37 cellular contexts compared by ENCODE assay signal in the genomic region with DNA sequence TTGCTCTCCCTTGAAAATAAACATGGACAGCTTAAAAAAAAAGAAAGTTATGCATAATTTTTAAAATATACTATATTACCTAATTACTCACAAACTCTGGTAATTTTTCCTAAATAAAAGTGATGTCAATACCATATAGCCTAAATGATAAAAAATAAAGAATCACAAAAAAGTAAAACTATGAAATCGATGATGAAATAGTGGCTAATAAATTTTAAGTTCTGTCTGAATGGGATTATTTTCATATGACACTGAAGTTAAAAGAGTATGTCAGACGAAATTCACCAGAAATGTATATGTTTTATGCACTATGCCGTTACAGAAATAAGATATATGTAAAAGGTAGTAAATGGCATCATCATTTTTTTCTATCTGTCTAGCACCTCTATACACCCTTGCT. TPM values are rescaled to one million over a fixed set of nuclear protein-coding genes. Genes with fewer than 3 reads are reported as not detected.
"Had no signal": no experiment of that assay in that cellular context is flagged by ENCODE, and none has a peak within 500 bp of the region (broad histone marks: within the 10 kb centered on the region; RNA-seq: fewer than 3 reads in every experiment).

No MANE protein-coding gene starts in this region.

- ATAC-seq: activated CD4-positive, alpha-beta T cell treated with anti-CD3 and anti-CD28 coated beads for 36 hours; activated CD4-positive, CD25-positive, alpha-beta regulatory T cell treated with anti-CD3 and anti-CD28 coated beads, Interleukin-2, amount 50 U/mL, for 24 hours; activated CD8-positive, alpha-beta memory T cell treated with anti-CD3 and anti-CD28 coated beads, Interleukin-2, amount 10 ng/mL, durations not matched to agents 7 days and 5 days; activated CD8-positive, alpha-beta T cell treated with anti-CD3 and anti-CD28 coated beads, Interleukin-2, amount 10 ng/mL, durations not matched to agents 7 days and 5 days; activated naive CD8-positive, alpha-beta T cell treated with anti-CD3 and anti-CD28 coated beads, Interleukin-2, amount 50 U/mL, for 24 hours; T-helper 17 cell; WTC11 had no signal

- H3K27ac Mint-ChIP-seq: activated CD4-positive, alpha-beta memory T cell treated with anti-CD3 and anti-CD28 coated beads, Interleukin-2, amount 10 ng/mL, durations not matched to agents 7 days and 5 days; activated CD4-positive, alpha-beta T cell treated with anti-CD3 and anti-CD28 coated beads for 36 hours; activated CD4-positive, alpha-beta T cell treated with anti-CD3 and anti-CD28 coated beads, Interleukin-2, amount 10 ng/mL, durations not matched to agents 7 days and 5 days; activated CD8-positive, alpha-beta memory T cell treated with anti-CD3 and anti-CD28 coated beads, Interleukin-2, amount 10 ng/mL, durations not matched to agents 7 days and 5 days; activated CD8-positive, alpha-beta T cell treated with anti-CD3 and anti-CD28 coated beads, Interleukin-2, amount 10 ng/mL, durations not matched to agents 7 days and 5 days; activated naive CD4-positive, alpha-beta T cell treated with anti-CD3 and anti-CD28 coated beads, Interleukin-2, amount 10 ng/mL, durations not matched to agents 7 days and 5 days; activated naive CD4-positive, alpha-beta T cell treated with anti-CD3 and anti-CD28 coated beads, Interleukin-2, amount 50 U/mL, for 24 hours; activated naive CD8-positive, alpha-beta T cell; activated naive CD8-positive, alpha-beta T cell treated with anti-CD3 and anti-CD28 coated beads, Interleukin-2, amount 10 ng/mL, durations not matched to agents 7 days and 5 days; activated naive CD8-positive, alpha-beta T cell treated with anti-CD3 and anti-CD28 coated beads, Interleukin-2, amount 50 U/mL, for 24 hours; activated T-cell treated with anti-CD3 and anti-CD28 coated beads, Interleukin-2, amount 50 U/mL, for 24 hours; activated T-helper 2 cell treated with anti-CD3 and anti-CD28 coated beads, Interferon-gamma antibody, Interleukin-2, Interleukin-4, amounts not matched to agents 10 μg/mL and 5 μg/mL and 100 μg/mL, durations not matched to agents 14 hours and 24 hours and 36 hours; brain; T-helper 17 cell; WTC11 had no signal

- H3K27ac ChIP-seq: ascending aorta, cardiac muscle cell, WERI-Rb-1 had no signal

- H3K4me3 ChIP-seq: ascending aorta, cardiac muscle cell had no signal

- H3K4me1 Mint-ChIP-seq: activated CD4-positive, alpha-beta memory T cell treated with anti-CD3 and anti-CD28 coated beads, Interleukin-2, amount 10 ng/mL, durations not matched to agents 7 days and 5 days; activated CD4-positive, alpha-beta T cell treated with anti-CD3 and anti-CD28 coated beads for 36 hours; activated CD4-positive, alpha-beta T cell treated with anti-CD3 and anti-CD28 coated beads, Interleukin-2, amount 10 ng/mL, durations not matched to agents 7 days and 5 days; activated CD8-positive, alpha-beta memory T cell treated with anti-CD3 and anti-CD28 coated beads, Interleukin-2, amount 10 ng/mL, durations not matched to agents 7 days and 5 days; activated naive CD4-positive, alpha-beta T cell treated with anti-CD3 and anti-CD28 coated beads, Interleukin-2, amount 10 ng/mL, durations not matched to agents 7 days and 5 days; activated naive CD4-positive, alpha-beta T cell treated with anti-CD3 and anti-CD28 coated beads, Interleukin-2, amount 50 U/mL, for 24 hours; activated naive CD8-positive, alpha-beta T cell treated with anti-CD3 and anti-CD28 coated beads, Interleukin-2, amount 10 ng/mL, durations not matched to agents 7 days and 5 days; activated naive CD8-positive, alpha-beta T cell treated with anti-CD3 and anti-CD28 coated beads, Interleukin-2, amount 50 U/mL, for 24 hours; central memory CD8-positive, alpha-beta T cell; T-helper 17 cell; WTC11 had no signal

- H3K9me3 ChIP-seq: ascending aorta had no signal

- H3K4me3 Mint-ChIP-seq: activated CD4-positive, alpha-beta memory T cell treated with anti-CD3 and anti-CD28 coated beads, Interleukin-2, amount 10 ng/mL, durations not matched to agents 7 days and 5 days; activated CD4-positive, alpha-beta T cell treated with anti-CD3 and anti-CD28 coated beads for 36 hours; activated CD4-positive, alpha-beta T cell treated with anti-CD3 and anti-CD28 coated beads, Interleukin-2, amount 10 ng/mL, durations not matched to agents 7 days and 5 days; activated CD8-positive, alpha-beta memory T cell treated with anti-CD3 and anti-CD28 coated beads, Interleukin-2, amount 10 ng/mL, durations not matched to agents 7 days and 5 days; activated CD8-positive, alpha-beta T cell treated with anti-CD3 and anti-CD28 coated beads, Interleukin-2, amount 10 ng/mL, durations not matched to agents 7 days and 5 days; activated naive CD4-positive, alpha-beta T cell treated with anti-CD3 and anti-CD28 coated beads, Interleukin-2, amount 10 ng/mL, durations not matched to agents 7 days and 5 days; activated naive CD4-positive, alpha-beta T cell treated with anti-CD3 and anti-CD28 coated beads, Interleukin-2, amount 50 U/mL, for 24 hours; activated naive CD8-positive, alpha-beta T cell; activated naive CD8-positive, alpha-beta T cell treated with anti-CD3 and anti-CD28 coated beads, Interleukin-2, amount 10 ng/mL, durations not matched to agents 7 days and 5 days; activated naive CD8-positive, alpha-beta T cell treated with anti-CD3 and anti-CD28 coated beads, Interleukin-2, amount 50 U/mL, for 24 hours; activated T-cell treated with anti-CD3 and anti-CD28 coated beads, Interleukin-2, amount 50 U/mL, for 24 hours; brain; central memory CD8-positive, alpha-beta T cell; T-helper 17 cell; WTC11 had no signal

- H3K36me3 Mint-ChIP-seq: activated CD8-positive, alpha-beta memory T cell treated with anti-CD3 and anti-CD28 coated beads, Interleukin-2, amount 10 ng/mL, durations not matched to agents 7 days and 5 days; activated naive CD4-positive, alpha-beta T cell treated with anti-CD3 and anti-CD28 coated beads, Interleukin-2, amount 10 ng/mL, durations not matched to agents 7 days and 5 days; activated naive CD4-positive, alpha-beta T cell treated with anti-CD3 and anti-CD28 coated beads, Interleukin-2, amount 50 U/mL, for 24 hours; activated naive CD8-positive, alpha-beta T cell; activated naive CD8-positive, alpha-beta T cell treated with anti-CD3 and anti-CD28 coated beads, Interleukin-2, amount 10 ng/mL, durations not matched to agents 7 days and 5 days; WTC11 had no signal

- DNase-seq: activated CD4-positive, alpha-beta memory T cell treated with anti-CD3 and anti-CD28 coated beads, Interleukin-2, amount 10 ng/mL, durations not matched to agents 7 days and 5 days; activated CD4-positive, alpha-beta T cell treated with anti-CD3 and anti-CD28 coated beads for 1 hour; activated CD4-positive, alpha-beta T cell treated with anti-CD3 and anti-CD28 coated beads for 36 hours; activated CD4-positive, alpha-beta T cell treated with anti-CD3 and anti-CD28 coated beads for 48 hours; activated CD4-positive, alpha-beta T cell treated with anti-CD3 and anti-CD28 coated beads, Interleukin-2, amount 10 ng/mL, durations not matched to agents 7 days and 5 days; activated CD4-positive, alpha-beta T cell treated with anti-CD3 and anti-CD28 coated beads, Interleukin-2, amount 50 U/mL, for 48 hours; activated CD4-positive, CD25-positive, alpha-beta regulatory T cell; activated CD8-positive, alpha-beta memory T cell treated with anti-CD3 and anti-CD28 coated beads for 24 hours; activated CD8-positive, alpha-beta memory T cell treated with anti-CD3 and anti-CD28 coated beads, Interleukin-2, amount 10 ng/mL, durations not matched to agents 7 days and 5 days; activated CD8-positive, alpha-beta memory T cell treated with anti-CD3 and anti-CD28 coated beads, Interleukin-2, amount 50 U/mL, for 48 hours; activated CD8-positive, alpha-beta T cell treated with anti-CD3 and anti-CD28 coated beads, Interleukin-2, amount 10 ng/mL, durations not matched to agents 7 days and 5 days; activated effector memory CD4-positive, alpha-beta T cell treated with Interleukin-2 at 50 U/mL for 16 hours; activated gamma-delta T cell; activated naive CD4-positive, alpha-beta T cell treated with anti-CD3 and anti-CD28 coated beads, Interleukin-2, amount 10 ng/mL, durations not matched to agents 7 days and 5 days; activated naive CD4-positive, alpha-beta T cell treated with Interleukin-2 at 50 U/mL for 16 hours; activated naive CD8-positive, alpha-beta T cell treated with anti-CD3 and anti-CD28 coated beads, Interleukin-2, amount 10 ng/mL, durations not matched to agents 7 days and 5 days; activated naive CD8-positive, alpha-beta T cell treated with anti-CD3 and anti-CD28 coated beads, Interleukin-2, amount 50 U/mL, for 24 hours; activated T-cell treated with anti-CD3 and anti-CD28 coated beads, Interleukin-2, amount 50 U/mL, for 24 hours; activated T-cell treated with anti-CD3 and anti-CD28 coated beads, Interleukin-2, amount 50 U/mL, for 48 hours; amygdala; anterior cingulate cortex; caudate nucleus; cerebellar nuclear complex; T-helper 17 cell; T-helper 9 cell; WERI-Rb-1 had no signal

- H3K4me1 ChIP-seq: ascending aorta had no signal

- FAIRE-seq: bronchial epithelial cell, TTC549 had no signal

- H3K27me3 Mint-ChIP-seq: brain; central memory CD8-positive, alpha-beta T cell had no signal

- H3K9me3 Mint-ChIP-seq: activated CD4-positive, alpha-beta memory T cell treated with anti-CD3 and anti-CD28 coated beads, Interleukin-2, amount 10 ng/mL, durations not matched to agents 7 days and 5 days; activated CD4-positive, alpha-beta T cell treated with anti-CD3 and anti-CD28 coated beads, Interleukin-2, amount 10 ng/mL, durations not matched to agents 7 days and 5 days; activated naive CD4-positive, alpha-beta T cell treated with anti-CD3 and anti-CD28 coated beads, Interleukin-2, amount 10 ng/mL, durations not matched to agents 7 days and 5 days; activated naive CD4-positive, alpha-beta T cell treated with anti-CD3 and anti-CD28 coated beads, Interleukin-2, amount 50 U/mL, for 24 hours; activated naive CD8-positive, alpha-beta T cell treated with anti-CD3 and anti-CD28 coated beads, Interleukin-2, amount 10 ng/mL, durations not matched to agents 7 days and 5 days; activated naive CD8-positive, alpha-beta T cell treated with anti-CD3 and anti-CD28 coated beads, Interleukin-2, amount 50 U/mL, for 24 hours; activated T-cell treated with anti-CD3 and anti-CD28 coated beads, Interleukin-2, amount 50 U/mL, for 24 hours; activated T-helper 2 cell treated with anti-CD3 and anti-CD28 coated beads, Interferon-gamma antibody, Interleukin-2, Interleukin-4, amounts not matched to agents 10 μg/mL and 5 μg/mL and 100 μg/mL, durations not matched to agents 14 hours and 24 hours and 36 hours; central memory CD8-positive, alpha-beta T cell had no signal

RNA-seq across cellular contexts. Expression of a gene that starts 51.4 kb away (rescaled TPM):
- total RNA-seq: ascending aorta had no signal
